ENCODE assay signal across 1 cellular context in genomic region chr2:217340899-217341298, GRCh38.
TF ChIP-seq lines count a peak whose summit lies in the region.

No MANE protein-coding gene starts in this region.

TF ChIP-seq in IMR-90, 13 proteins besides CTCF, POLR2A, EP300 and RAD21 (continued from another document):
- TF ChIP-seq SMC3 (IDR thresholded peaks at IDR 0.05; ENCODE audit: low read depth, low read length) (no peak), CEBPB (IDR thresholded peaks at IDR 0.05; ENCODE audit: low read depth, low read length) (no peak), ELK1 (IDR thresholded peaks at IDR 0.05; ENCODE audit: borderline replicate concordance, low read depth, low read length) (no peak), MAZ (IDR thresholded peaks at IDR 0.05; ENCODE audit: borderline replicate concordance, low read depth, low read length) (no peak), RFX5 (IDR thresholded peaks at IDR 0.05; ENCODE audit: low read depth, low read length) (no peak), MAFK (IDR thresholded peaks at IDR 0.05; ENCODE audit: low read depth, low read length) (no peak)
